Comparison of ENCODE assay signal across 31 cellular contexts in the genomic region with DNA sequence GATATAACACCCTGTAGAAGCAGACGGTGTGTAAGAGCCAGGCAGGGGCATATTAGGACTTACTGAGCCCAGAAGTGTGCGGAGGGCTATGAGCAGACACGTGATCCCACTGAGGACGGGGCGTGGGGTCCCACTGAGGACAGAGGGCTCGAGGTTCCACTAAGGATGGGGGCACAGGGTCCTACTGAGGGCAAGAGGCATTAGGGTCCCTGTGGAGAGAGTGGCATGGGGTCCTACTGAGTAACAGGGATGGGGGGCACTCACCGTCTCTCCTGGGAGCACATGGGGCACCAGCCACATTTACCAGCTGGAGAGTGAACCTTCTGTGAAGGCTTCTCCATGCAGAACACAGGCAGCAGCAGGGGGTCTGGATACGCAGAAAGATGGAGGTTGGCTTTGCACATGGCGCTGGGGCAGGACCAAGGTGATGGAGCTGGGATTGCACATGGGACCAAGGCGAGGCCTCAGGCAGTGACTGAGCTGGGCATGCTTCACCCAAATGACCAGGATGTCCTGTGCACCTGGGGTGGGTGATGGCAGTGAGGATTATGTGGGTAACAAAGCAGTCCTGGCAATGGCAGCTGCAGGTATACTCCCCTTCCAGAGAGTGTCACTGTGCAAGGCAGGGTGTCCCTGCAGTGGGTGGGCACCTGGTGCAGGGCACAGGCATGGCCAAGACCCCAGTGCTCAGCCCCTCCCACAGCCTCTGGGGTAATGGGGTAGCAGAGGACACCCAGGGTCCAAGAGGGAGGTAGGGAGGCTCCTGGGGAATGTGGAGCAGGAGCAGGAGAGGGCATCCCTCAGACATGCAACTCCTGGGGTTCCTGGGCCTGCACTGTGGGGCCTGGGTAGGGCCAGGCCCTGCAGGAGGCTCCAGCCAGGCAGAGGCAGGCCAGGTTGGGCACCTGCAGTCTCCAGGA.
DNase-seq lines count a peak whose midpoint lies in the region; ATAC-seq and TF ChIP-seq lines count a peak whose summit lies in the region.
"Had no signal": no experiment of that assay in that cellular context is flagged by ENCODE, and none has a peak within 500 bp of the region (broad histone marks: within the 10 kb centered on the region; RNA-seq: fewer than 3 reads in every experiment).

No MANE protein-coding gene starts in this region.

- H3K4me2 ChIP-seq in mammary epithelial cell (ENCODE audit: insufficient read depth, low read depth, low read length), result no peak overlapping the region

- no peak overlapping the region for H3K9ac ChIP-seq in mammary epithelial cell (ENCODE audit: insufficient read depth, low read length)

- peaks cover 0 to 13% of the 10 kb centered on the region in 2 donors for H3K27me3 Mint-ChIP-seq in natural killer cell treated with Interleukin-12 subunit alpha and Interleukin-12 subunit beta and Interleukin-15 and Interleukin-18, amount 100 ng/mL, for 72 hours

- H3K4me1 ChIP-seq in right cardiac atrium (ENCODE audit: control insufficient read depth, insufficient read depth, low read length) (no peaks in the 10 kb centered on the region), upper lobe of right lung (no peaks in the 10 kb centered on the region), mammary epithelial cell (ENCODE audit: insufficient read depth, low read length) (no peaks in the 10 kb centered on the region)
- H3K4me1 ChIP-seq: BE2C, SJCRH30 had no signal

- H3K9me3 ChIP-seq in right cardiac atrium (ENCODE audit: control insufficient read depth, low read length), result no peaks in the 10 kb centered on the region
- no peaks in the 10 kb centered on the region for H3K9me3 ChIP-seq in upper lobe of right lung
- peaks cover 26% of the 10 kb centered on the region for H3K9me3 ChIP-seq in mammary epithelial cell (replicated peaks; ENCODE audit: insufficient read depth, low read length)
- H3K9me3 ChIP-seq: BE2C, SJCRH30 had no signal

- no peaks in the 10 kb centered on the region for H3K36me3 Mint-ChIP-seq in natural killer cell treated with Interleukin-12 subunit alpha and Interleukin-12 subunit beta and Interleukin-15 and Interleukin-18, amount 100 ng/mL, for 72 hours
- H3K36me3 Mint-ChIP-seq: CD14-positive monocyte; CD8-positive, alpha-beta memory T cell had no signal

- no peak overlapping the region for H3K27ac ChIP-seq in right cardiac atrium (ENCODE audit: low read length)
- H3K27ac ChIP-seq in upper lobe of right lung, result no peak overlapping the region
- H3K27ac ChIP-seq in mammary epithelial cell (ENCODE audit: insufficient read depth, low read depth, low read length), result no peak overlapping the region
- H3K27ac ChIP-seq: SJCRH30 had no signal

- no peaks in the 10 kb centered on the region for H3K36me3 ChIP-seq in upper lobe of right lung
- H3K36me3 ChIP-seq in mammary epithelial cell (ENCODE audit: insufficient read depth, low read length), result no peaks in the 10 kb centered on the region
- H3K36me3 ChIP-seq: BE2C, SJCRH30 had no signal

- no peaks in the 10 kb centered on the region for H3K9me3 Mint-ChIP-seq in natural killer cell treated with Interleukin-12 subunit alpha and Interleukin-12 subunit beta and Interleukin-15 and Interleukin-18, amount 100 ng/mL, for 72 hours
- H3K9me3 Mint-ChIP-seq: CD14-positive monocyte had no signal

- no peak overlapping the region for H3K27ac Mint-ChIP-seq in natural killer cell treated with Interleukin-12 subunit alpha and Interleukin-12 subunit beta and Interleukin-15 and Interleukin-18, amount 100 ng/mL, for 72 hours
- H3K27ac Mint-ChIP-seq: CD8-positive, alpha-beta memory T cell had no signal

- dilution Hi-C loops in mammary epithelial cell (cut with HindIII; ENCODE audit: low sequenced_read_pairs), result no loop called here

- TF ChIP-seq CTCF in upper lobe of right lung (IDR thresholded peaks at IDR 0.05) (no peak), mammary epithelial cell (conservative IDR thresholded peaks at IDR 0.05 in 1 of 2, IDR thresholded peaks at IDR 0.05 in 1 of 2; ENCODE audit: extremely low read depth in 1 of 2, insufficient read depth in 1 of 2, low read depth in 1 of 2, low read length in 2 of 2) (no peak)

- in situ Hi-C loops in mammary epithelial cell (cut with MboI; ENCODE audit: low sequenced_read_pairs in 2 of 2), result no loop called here

- CTCF ChIA-PET in mammary epithelial cell (lab: Charles Lee; ENCODE audit: low non-redundant PET), result no interaction called here

- DNase-seq in cardiac septum (ENCODE audit: low spot score) (peak; percentile 55), right cardiac atrium (no peak), upper lobe of right lung (no peak), mucosa of gallbladder (ENCODE audit: low spot score) (no peak), NCI-H2029 (lab: John Stamatoyannopoulos, UW) (no peak), mammary epithelial cell (no peak)
- no peak for DNase-seq in natural killer cell treated with Interleukin-12 subunit alpha and Interleukin-12 subunit beta and Interleukin-15 and Interleukin-18, amount 100 ng/mL, for 72 hours (ENCODE audit: low spot score)
- DNase-seq in stimulated activated naive CD8-positive, alpha-beta T cell treated with anti-CD3 and anti-CD28 coated beads, Interleukin-15, Interleukin-2, amounts not matched to agents 100 U/mL and 50 U/mL, for 24 hours, result no peak
- DNase-seq: 8988T; ACHN; BE2C; CD8-positive, alpha-beta memory T cell; DMS 273 treated with DMSO at 0.1 percent for 48 hours; DMS79; EL; GDM1; GOT3; KBM-7; MV-4-11; NCI-H1105 treated with DMSO at 0.1 percent for 48 hours; NCI-H146; NCI-H1930; NCI-H446; NCI-H524 treated with DMSO at 0.1 percent for 48 hours; NCI-H774; NK-92 treated with Interleukin-12 subunit alpha and Interleukin-12 subunit beta, amount 100 ng/mL, for 24 hours; PC-3; SJCRH30 had no signal

- no TSS peak for BruUV-seq in mammary epithelial cell (replicated peaks; lab: Mats Ljungman, UMichigan)

- H3K4me3 Mint-ChIP-seq in natural killer cell treated with Interleukin-12 subunit alpha and Interleukin-12 subunit beta and Interleukin-15 and Interleukin-18, amount 100 ng/mL, for 72 hours, result no peak overlapping the region
- H3K4me3 Mint-ChIP-seq: CD14-positive monocyte; CD8-positive, alpha-beta memory T cell had no signal

- intact Hi-C loops in cardiac septum (cut with DNase I) (no loop called here), right cardiac atrium (cut with DNase I) (no loop called here), upper lobe of right lung (cut with DNase I) (no loop called here), mammary epithelial cell (cut with micrococcal nuclease) (no loop called here)

- no peak overlapping the region for H2AFZ ChIP-seq in mammary epithelial cell (ENCODE audit: low read depth, low read length)

- no peaks in the 10 kb centered on the region for H3K79me2 ChIP-seq in mammary epithelial cell (ENCODE audit: insufficient read depth, low read length)

- H3K4me1 Mint-ChIP-seq in natural killer cell treated with Interleukin-12 subunit alpha and Interleukin-12 subunit beta and Interleukin-15 and Interleukin-18, amount 100 ng/mL, for 72 hours (ENCODE audit: low read depth in 2 of 2), result no peaks in the 10 kb centered on the region
- H3K4me1 Mint-ChIP-seq: CD14-positive monocyte; CD8-positive, alpha-beta memory T cell had no signal

- 68% methylated on average over 10 of the region's 10 CpGs for WGBS in right cardiac atrium
- WGBS in mammary epithelial cell (ENCODE audit: low coverage, missing lambda C conversion rate), result 50% methylated on average over 5 of the region's 10 CpGs

- no peaks in the 10 kb centered on the region for H4K20me1 ChIP-seq in mammary epithelial cell (ENCODE audit: insufficient read depth, low read length)

- H3K4me3 ChIP-seq in right cardiac atrium (ENCODE audit: low read length), result no peak overlapping the region
- no peak overlapping the region for H3K4me3 ChIP-seq in upper lobe of right lung
- no peak overlapping the region for H3K4me3 ChIP-seq in mammary epithelial cell (replicated peaks in 1 of 3; ENCODE audit: insufficient read depth in 1 of 3, low read depth in 2 of 3, low read length in 3 of 3)
- H3K4me3 ChIP-seq: GM12878, SJCRH30 had no signal

- H3K27me3 ChIP-seq in right cardiac atrium (ENCODE audit: control insufficient read depth, insufficient read depth) (no peaks in the 10 kb centered on the region), upper lobe of right lung (no peaks in the 10 kb centered on the region), mammary epithelial cell (ENCODE audit: insufficient read depth, low read length) (no peaks in the 10 kb centered on the region)
- H3K27me3 ChIP-seq: BE2C, SJCRH30 had no signal

- ATAC-seq in right cardiac atrium, result no peak
- ATAC-seq in natural killer cell treated with Interleukin-12 subunit alpha and Interleukin-12 subunit beta and Interleukin-15 and Interleukin-18, amount 100 ng/mL, for 72 hours, result peak; percentile 29 to 40
- peak; percentile 32 for ATAC-seq in stimulated activated naive CD8-positive, alpha-beta T cell treated with anti-CD3 and anti-CD28 coated beads, Interleukin-15, Interleukin-2, amounts not matched to agents 100 U/mL and 50 U/mL, for 24 hours
- peak; percentile 30 for ATAC-seq in upper lobe of right lung
- ATAC-seq: GM12878, PC-3, Right ventricle myocardium inferior had no signal

Comparison
In these comparisons a context has a peak if more than half of its experiments do, and no peak if none do; other contexts are left out.
1. ATAC-seq: peak in natural killer cell treated with Interleukin-12 subunit alpha and Interleukin-12 subunit beta and Interleukin-15 and Interleukin-18, amount 100 ng/mL, for 72 hours (2 of 2), stimulated activated naive CD8-positive, alpha-beta T cell treated with anti-CD3 and anti-CD28 coated beads, Interleukin-15, Interleukin-2, amounts not matched to agents 100 U/mL and 50 U/mL, for 24 hours (single experiment) and upper lobe of right lung (single experiment); none in right cardiac atrium (0 of 2).